1 cellular context compared by ENCODE assay signal in the genomic region with DNA sequence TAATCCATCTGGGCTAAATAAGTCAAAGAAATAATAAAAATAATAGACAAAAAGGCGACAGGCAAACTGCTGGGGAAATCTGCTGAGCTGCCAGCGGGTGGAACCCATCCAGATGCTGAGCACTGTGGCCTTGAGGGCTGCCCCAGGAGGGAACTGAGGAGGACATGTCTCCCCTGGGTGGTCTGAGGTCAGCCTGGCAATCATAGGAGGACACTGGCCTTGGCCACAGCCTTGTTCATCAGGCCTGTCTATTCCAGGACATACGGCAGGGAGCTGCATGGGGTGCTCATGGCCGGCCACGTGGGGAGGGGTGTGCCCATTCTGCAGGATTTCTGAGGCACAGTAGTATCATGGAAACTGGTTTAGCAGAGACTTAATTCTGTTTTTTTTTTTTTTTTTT.
TF ChIP-seq lines count a peak whose summit lies in the region.

No MANE protein-coding gene starts in this region.

TF ChIP-seq in HepG2, 621 proteins besides CTCF, POLR2A, EP300 and RAD21:
- no peak for TF ChIP-seq FOSL1 (CRISPR knock-in tag; IDR thresholded peaks at IDR 0.05; ENCODE audit: borderline replicate concordance)
- no peak for TF ChIP-seq PAX8 (CRISPR knock-in tag; IDR thresholded peaks at IDR 0.05; ENCODE audit: borderline replicate concordance)
- no peak for TF ChIP-seq ZBTB38 (CRISPR knock-in tag; IDR thresholded peaks at IDR 0.05)
